9 cellular contexts compared by ENCODE assay signal in the genomic region with DNA sequence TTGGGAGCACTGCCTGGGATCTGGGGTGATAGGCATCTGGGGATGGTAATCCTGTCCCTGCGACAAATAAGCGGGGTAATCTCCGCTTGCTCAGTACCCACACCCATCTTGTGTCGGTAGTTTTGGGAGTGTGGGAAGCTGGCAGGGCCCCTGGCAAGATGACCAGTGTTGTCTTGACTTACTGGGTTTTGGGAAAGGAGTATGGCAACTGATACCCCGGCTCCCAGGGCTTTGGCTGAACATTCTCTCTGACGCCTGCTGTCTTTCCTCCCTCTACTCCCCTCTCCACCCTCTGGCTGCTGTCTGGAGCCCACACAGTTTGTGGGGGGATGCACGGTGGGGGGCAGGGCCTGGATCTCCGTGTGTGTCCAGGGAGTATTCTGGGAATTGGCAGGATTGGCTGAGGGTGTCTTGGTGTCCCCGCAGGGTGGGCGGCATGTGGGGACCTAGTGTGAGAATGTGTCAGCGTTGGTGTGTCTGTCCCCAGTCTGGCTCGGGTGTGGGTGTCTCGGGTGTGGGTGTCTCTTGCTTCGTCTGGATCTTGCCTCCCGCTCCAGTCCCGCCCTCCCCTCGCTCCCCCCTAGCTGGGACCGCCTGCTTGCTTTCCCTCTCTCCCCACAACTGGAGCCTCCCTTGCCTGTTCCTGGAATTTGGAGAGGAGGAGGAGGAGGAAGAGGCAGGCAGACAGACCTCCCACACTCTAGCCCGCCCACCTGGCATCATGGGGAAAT. TPM values are rescaled to one million over a fixed set of nuclear protein-coding genes. Genes with fewer than 3 reads are reported as not detected.
DNase-seq lines count a peak whose midpoint lies in the region; ATAC-seq lines count a peak whose summit lies in the region.
"Had no signal": no experiment of that assay in that cellular context is flagged by ENCODE, and none has a peak within 500 bp of the region (broad histone marks: within the 10 kb centered on the region; RNA-seq: fewer than 3 reads in every experiment).

No MANE protein-coding gene starts in this region.

- DNase-seq in activated CD8-positive, alpha-beta T cell treated with anti-CD3 and anti-CD28 coated beads, Interleukin-2, amount 10 ng/mL, durations not matched to agents 7 days and 5 days: peak; percentile 54
- DNase-seq in cardiac septum (ENCODE audit: low spot score) (peak; percentile 81), HAP-1 (ENCODE audit: low spot score in 2 of 2) (no peak), NCI-H1417 treated with DMSO at 0.1 percent for 48 hours (lab: John Stamatoyannopoulos, UW) (no peak)
- DNase-seq in stimulated activated CD8-positive, alpha-beta memory T cell treated with anti-CD3 and anti-CD28 coated beads, Interleukin-12 subunit alpha, Interleukin-12 subunit beta, amount 100 ng/mL, for 4 hours (ENCODE audit: low read depth): peak; percentile 45
- no peak for DNase-seq in stimulated activated CD4-positive, alpha-beta T cell treated with anti-CD3 and anti-CD28 coated beads, Interleukin-1b, Interleukin-23, amount 100 ng/mL, for 48 hours

- peaks cover 11% of the 10 kb centered on the region for H3K4me1 ChIP-seq in HAP-1

- peaks cover 1% of the 10 kb centered on the region for H3K36me3 Mint-ChIP-seq in IgD-negative memory B cell
- H3K36me3 Mint-ChIP-seq in activated CD8-positive, alpha-beta T cell treated with anti-CD3 and anti-CD28 coated beads, Interleukin-2, amount 10 ng/mL, durations not matched to agents 7 days and 5 days (ENCODE audit: low read depth): peaks cover 45% of the 10 kb centered on the region

- intact Hi-C loops in cardiac septum (cut with DNase I): no loop called here

- in situ Hi-C loops in HAP-1 (cut with MboI; ENCODE audit: low sequenced_read_pairs): no loop called here

- peaks cover 3% of the 10 kb centered on the region; the same call in 1 of the 2 replicates for H3K36me3 ChIP-seq in HAP-1 (replicated peaks)

- CTCF ChIA-PET in activated CD8-positive, alpha-beta T cell treated with anti-CD3 and anti-CD28 coated beads, Interleukin-2, amount 10 ng/mL, durations not matched to agents 7 days and 5 days (lab: Charles Lee): interaction anchor here (1.0 to 7.3 kb wide), 6 partner anchors 13 to 41 kb away, joined by 4 to 61 read pairs (median 8); no protein-coding TSS in a partner anchor

- no peak overlapping the region for H3K4me3 ChIP-seq in HAP-1

- peak overlapping the region; percentile 95 to 97 (median 95) for H3K4me3 Mint-ChIP-seq in IgD-negative memory B cell
- peak overlapping the region; percentile 95 for H3K4me3 Mint-ChIP-seq in activated CD8-positive, alpha-beta T cell treated with anti-CD3 and anti-CD28 coated beads, Interleukin-2, amount 10 ng/mL, durations not matched to agents 7 days and 5 days

- POLR2A ChIA-PET in activated CD8-positive, alpha-beta T cell treated with anti-CD3 and anti-CD28 coated beads, Interleukin-2, amount 10 ng/mL, durations not matched to agents 7 days and 5 days (lab: Charles Lee): interaction anchor here (0.6 to 2.1 kb wide), 7 partner anchors 9 to 222 kb away, joined by 3 to 16 read pairs (median 5); a partner anchor contains a TSS

- peaks cover 52 to 55% (median 53%) of the 10 kb centered on the region in 3 donors for H3K4me1 Mint-ChIP-seq in IgD-negative memory B cell
- peaks cover 77% of the 10 kb centered on the region for H3K4me1 Mint-ChIP-seq in activated CD8-positive, alpha-beta T cell treated with anti-CD3 and anti-CD28 coated beads, Interleukin-2, amount 10 ng/mL, durations not matched to agents 7 days and 5 days (ENCODE audit: low read depth)

- no peaks in the 10 kb centered on the region for H3K27me3 ChIP-seq in HAP-1 (ENCODE audit: low read depth)

- peaks cover 0 to 2% (median 0%) of the 10 kb centered on the region in 3 donors for H3K9me3 Mint-ChIP-seq in IgD-negative memory B cell
- no peaks in the 10 kb centered on the region for H3K9me3 Mint-ChIP-seq in activated CD8-positive, alpha-beta T cell treated with anti-CD3 and anti-CD28 coated beads, Interleukin-2, amount 10 ng/mL, durations not matched to agents 7 days and 5 days (ENCODE audit: insufficient read depth)

- H3K9me3 ChIP-seq in HAP-1: no peaks in the 10 kb centered on the region

- H3K27ac Mint-ChIP-seq in IgD-negative memory B cell: peak overlapping the region; percentile 99 to 100 (median 100)
- H3K27ac Mint-ChIP-seq in activated CD8-positive, alpha-beta T cell treated with anti-CD3 and anti-CD28 coated beads, Interleukin-2, amount 10 ng/mL, durations not matched to agents 7 days and 5 days: peak overlapping the region; percentile 98

- peaks cover 6% of the 10 kb centered on the region for H3K27me3 Mint-ChIP-seq in IgD-negative memory B cell
- no peaks in the 10 kb centered on the region for H3K27me3 Mint-ChIP-seq in activated CD8-positive, alpha-beta T cell treated with anti-CD3 and anti-CD28 coated beads, Interleukin-2, amount 10 ng/mL, durations not matched to agents 7 days and 5 days (ENCODE audit: low read depth)

- no peak for ATAC-seq in activated CD8-positive, alpha-beta T cell treated with anti-CD3 and anti-CD28 coated beads, Interleukin-2, amount 10 ng/mL, durations not matched to agents 7 days and 5 days
- no peak for ATAC-seq in GM19324 (IDR thresholded peaks at IDR 0.05; ENCODE audit: low FRiP score, unreplicated experiment)

RNA-seq across cellular contexts. Expression of a gene that starts 12.0 kb away (rescaled TPM):
- 13.7 TPM for polyA plus RNA-seq in IgD-negative memory B cell
- 10 to 100 TPM; 61.1 to 63.2 TPM for total RNA-seq in activated CD8-positive, alpha-beta T cell treated with anti-CD3 and anti-CD28 coated beads, Interleukin-2, amount 10 ng/mL, durations not matched to agents 7 days and 5 days
- total RNA-seq in cardiac septum: 30.7 TPM

RNA-seq across cellular contexts. Expression of a gene that starts 33.3 kb away (rescaled TPM):
- 0.93 TPM for polyA plus RNA-seq in IgD-negative memory B cell
- total RNA-seq in activated CD8-positive, alpha-beta T cell treated with anti-CD3 and anti-CD28 coated beads, Interleukin-2, amount 10 ng/mL, durations not matched to agents 7 days and 5 days: 100 to 1,000 TPM; 103 to 110 TPM
- total RNA-seq in cardiac septum: 0.75 TPM

RNA-seq across cellular contexts. Expression of a gene that starts 43.6 kb away (rescaled TPM):
- polyA plus RNA-seq in IgD-negative memory B cell: not detected
- total RNA-seq in activated CD8-positive, alpha-beta T cell treated with anti-CD3 and anti-CD28 coated beads, Interleukin-2, amount 10 ng/mL, durations not matched to agents 7 days and 5 days: under 1 TPM in 1 of 2 experiments, not detected in 1; 0.29 TPM
- 2.6 TPM for total RNA-seq in cardiac septum
- total RNA-seq: T-helper 1 cell treated with Interleukin-12 subunit alpha and Interleukin-12 subunit beta and Interleukin-4 antibody, amounts not matched to agents 30 ng/mL and 1 ng/mL, for 36 hours had no signal

Comparison
In these comparisons a context has a peak if more than half of its experiments do, and no peak if none do; other contexts are left out.
1. DNase-seq: peak in activated CD8-positive, alpha-beta T cell treated with anti-CD3 and anti-CD28 coated beads, Interleukin-2, amount 10 ng/mL, durations not matched to agents 7 days and 5 days (single experiment), cardiac septum (single experiment) and stimulated activated CD8-positive, alpha-beta memory T cell treated with anti-CD3 and anti-CD28 coated beads, Interleukin-12 subunit alpha, Interleukin-12 subunit beta, amount 100 ng/mL, for 4 hours (single experiment); none in HAP-1 (0 of 2), stimulated activated CD4-positive, alpha-beta T cell treated with anti-CD3 and anti-CD28 coated beads, Interleukin-1b, Interleukin-23, amount 100 ng/mL, for 48 hours (single experiment) and NCI-H1417 treated with DMSO at 0.1 percent for 48 hours (single experiment).
2. RNA of a gene that starts 33.3 kb away (total RNA-seq): 103 to 110 TPM in activated CD8-positive, alpha-beta T cell treated with anti-CD3 and anti-CD28 coated beads, Interleukin-2, amount 10 ng/mL, durations not matched to agents 7 days and 5 days; 0.75 TPM in cardiac septum (single experiment); every median in the first group is over 10 times any median in the second.